In genomic region chr4:183797445-183798248, GRCh38 we compare ENCODE assay signal across 8 cellular contexts.
DNase-seq lines count a peak whose midpoint lies in the region; ATAC-seq and TF ChIP-seq lines count a peak whose summit lies in the region.

No MANE protein-coding gene starts in this region.

- intact Hi-C loops in activated T-helper 2 cell treated with anti-CD3 and anti-CD28 coated beads, Interferon-gamma antibody, Interleukin-2, Interleukin-4, amounts not matched to agents 10 μg/mL and 5 μg/mL and 100 μg/mL, durations not matched to agents 14 hours and 24 hours and 36 hours (cut with micrococcal nuclease) = no loop called here
- intact Hi-C loops in sciatic nerve (cut with DNase I) = no loop called here

- no peaks in the 10 kb centered on the region for H3K9me3 ChIP-seq in right atrium auricular region

- peak overlapping the region; percentile 40 for H3K4me3 Mint-ChIP-seq in activated CD8-positive, alpha-beta memory T cell treated with anti-CD3 and anti-CD28 coated beads, Interleukin-2, amount 10 ng/mL, durations not matched to agents 7 days and 5 days
- peak overlapping the region; percentile 17 for H3K4me3 Mint-ChIP-seq in activated T-helper 2 cell treated with anti-CD3 and anti-CD28 coated beads, Interferon-gamma antibody, Interleukin-2, Interleukin-4, amounts not matched to agents 10 μg/mL and 5 μg/mL and 100 μg/mL, durations not matched to agents 14 hours and 24 hours and 36 hours (ENCODE audit: low read depth)

- DNase-seq in activated CD8-positive, alpha-beta memory T cell treated with anti-CD3 and anti-CD28 coated beads, Interleukin-2, amount 10 ng/mL, durations not matched to agents 7 days and 5 days = no peak
- DNase-seq in activated CD8-positive, alpha-beta memory T cell treated with anti-CD3 and anti-CD28 coated beads for 24 hours = no peak
- no peak for DNase-seq in activated T-helper 2 cell treated with anti-CD3 and anti-CD28 coated beads, Interferon-gamma antibody, Interleukin-2, Interleukin-4, amounts not matched to agents 10 μg/mL and 5 μg/mL and 100 μg/mL, durations not matched to agents 14 hours and 24 hours and 36 hours (ENCODE audit: low spot score)
- DNase-seq in right atrium auricular region (ENCODE audit: low spot score) = no peak
- peak; percentile 62 for DNase-seq in sciatic nerve (ENCODE audit: low spot score)

- H3K27ac ChIP-seq in right atrium auricular region = peak overlapping the region; percentile 68 to 70

- CTCF ChIA-PET in activated CD8-positive, alpha-beta memory T cell treated with anti-CD3 and anti-CD28 coated beads, Interleukin-2, amount 10 ng/mL, durations not matched to agents 7 days and 5 days (lab: Charles Lee) = interaction anchor here (0.6 kb wide), 1 partner anchor 1646 kb away, joined by 6 read pairs; no protein-coding TSS in a partner anchor

- H3K27ac Mint-ChIP-seq in activated CD8-positive, alpha-beta memory T cell treated with anti-CD3 and anti-CD28 coated beads, Interleukin-2, amount 10 ng/mL, durations not matched to agents 7 days and 5 days = no peak overlapping the region
- no peak overlapping the region for H3K27ac Mint-ChIP-seq in activated T-helper 2 cell treated with anti-CD3 and anti-CD28 coated beads, Interferon-gamma antibody, Interleukin-2, Interleukin-4, amounts not matched to agents 10 μg/mL and 5 μg/mL and 100 μg/mL, durations not matched to agents 14 hours and 24 hours and 36 hours

- H3K27me3 Mint-ChIP-seq in activated CD8-positive, alpha-beta memory T cell treated with anti-CD3 and anti-CD28 coated beads, Interleukin-2, amount 10 ng/mL, durations not matched to agents 7 days and 5 days = peaks cover 74% of the 10 kb centered on the region
- peaks cover 66% of the 10 kb centered on the region for H3K27me3 Mint-ChIP-seq in activated T-helper 2 cell treated with anti-CD3 and anti-CD28 coated beads, Interferon-gamma antibody, Interleukin-2, Interleukin-4, amounts not matched to agents 10 μg/mL and 5 μg/mL and 100 μg/mL, durations not matched to agents 14 hours and 24 hours and 36 hours (ENCODE audit: low read depth)

- H3K27me3 ChIP-seq in right atrium auricular region = no peaks in the 10 kb centered on the region

- H3K9me3 Mint-ChIP-seq in activated CD8-positive, alpha-beta memory T cell treated with anti-CD3 and anti-CD28 coated beads, Interleukin-2, amount 10 ng/mL, durations not matched to agents 7 days and 5 days (ENCODE audit: low read depth) = no peaks in the 10 kb centered on the region
- H3K9me3 Mint-ChIP-seq in activated T-helper 2 cell treated with anti-CD3 and anti-CD28 coated beads, Interferon-gamma antibody, Interleukin-2, Interleukin-4, amounts not matched to agents 10 μg/mL and 5 μg/mL and 100 μg/mL, durations not matched to agents 14 hours and 24 hours and 36 hours = peaks cover 11% of the 10 kb centered on the region

- peaks cover 14% of the 10 kb centered on the region for H3K4me1 Mint-ChIP-seq in activated CD8-positive, alpha-beta memory T cell treated with anti-CD3 and anti-CD28 coated beads, Interleukin-2, amount 10 ng/mL, durations not matched to agents 7 days and 5 days
- peaks cover 10% of the 10 kb centered on the region for H3K4me1 Mint-ChIP-seq in activated T-helper 2 cell treated with anti-CD3 and anti-CD28 coated beads, Interferon-gamma antibody, Interleukin-2, Interleukin-4, amounts not matched to agents 10 μg/mL and 5 μg/mL and 100 μg/mL, durations not matched to agents 14 hours and 24 hours and 36 hours (ENCODE audit: low read depth)

- ATAC-seq in activated CD8-positive, alpha-beta memory T cell treated with anti-CD3 and anti-CD28 coated beads, Interleukin-2, amount 10 ng/mL, durations not matched to agents 7 days and 5 days = peak; percentile 61
- ATAC-seq in sciatic nerve (peak; percentile 13), GM19397 (IDR thresholded peaks at IDR 0.05; ENCODE audit: unreplicated experiment) (no peak), GM19351 (IDR thresholded peaks at IDR 0.05; ENCODE audit: unreplicated experiment) (no peak), GM19328 (IDR thresholded peaks at IDR 0.05; ENCODE audit: unreplicated experiment) (no peak)

- peaks cover 4% of the 10 kb centered on the region for H3K36me3 Mint-ChIP-seq in activated CD8-positive, alpha-beta memory T cell treated with anti-CD3 and anti-CD28 coated beads, Interleukin-2, amount 10 ng/mL, durations not matched to agents 7 days and 5 days
- no peaks in the 10 kb centered on the region for H3K36me3 Mint-ChIP-seq in activated T-helper 2 cell treated with anti-CD3 and anti-CD28 coated beads, Interferon-gamma antibody, Interleukin-2, Interleukin-4, amounts not matched to agents 10 μg/mL and 5 μg/mL and 100 μg/mL, durations not matched to agents 14 hours and 24 hours and 36 hours (ENCODE audit: low read depth)

- peak overlapping the region; percentile 59 to 68 for H3K4me3 ChIP-seq in right atrium auricular region

- peaks cover 0 to 9% of the 10 kb centered on the region in 2 donors for H3K4me1 ChIP-seq in right atrium auricular region

- H3K36me3 ChIP-seq in right atrium auricular region = no peaks in the 10 kb centered on the region

- no peak for TF ChIP-seq CTCF in right atrium auricular region (IDR thresholded peaks at IDR 0.05)

Comparison
In these comparisons a context has a peak if more than half of its experiments do, and no peak if none do; other contexts are left out.
1. ATAC-seq: peak in activated CD8-positive, alpha-beta memory T cell treated with anti-CD3 and anti-CD28 coated beads, Interleukin-2, amount 10 ng/mL, durations not matched to agents 7 days and 5 days (single experiment) and sciatic nerve (single experiment); none in GM19397 (single experiment), GM19351 (single experiment) and GM19328 (single experiment).